ENCODE assay signal across 15 cellular contexts in genomic region chr13:54607421-54607820, GRCh38.
DNase-seq lines count a peak whose midpoint lies in the region; ATAC-seq and TF ChIP-seq lines count a peak whose summit lies in the region.
"Had no signal": no experiment of that assay in that cellular context is flagged by ENCODE, and none has a peak within 500 bp of the region (broad histone marks: within the 10 kb centered on the region; RNA-seq: fewer than 3 reads in every experiment).

No MANE protein-coding gene starts in this region.

- no peaks in the 10 kb centered on the region for H3K27me3 Mint-ChIP-seq in mesothelial cell of epicardium (ENCODE audit: low read depth)
- H3K27me3 Mint-ChIP-seq: B cell; CD4-positive, alpha-beta T cell had no signal

- H3K27ac Mint-ChIP-seq in mesothelial cell of epicardium, result peak overlapping the region; percentile 28
- H3K27ac Mint-ChIP-seq: B cell; CD4-positive, alpha-beta T cell; CD8-positive, alpha-beta T cell had no signal

- TF ChIP-seq CTCF in mesothelial cell of epicardium (IDR thresholded peaks at IDR 0.05; ENCODE audit: unreplicated experiment), result no peak

- DNase-seq in G401 (ENCODE audit: low spot score) (peak; percentile 69), cerebellar cortex (ENCODE audit: low spot score) (peak; percentile 67), mesothelial cell of epicardium (ENCODE audit: low spot score in 2 of 2, unreplicated experiment in 2 of 2) (no peak), NCI-H524 treated with DMSO at 0.1 percent for 48 hours (lab: John Stamatoyannopoulos, UW) (no peak)
- DNase-seq: AML-193; Caco-2; Calu3; CD4-positive, alpha-beta T cell; CD8-positive, alpha-beta T cell; DMS79 treated with DMSO at 0.1 percent for 48 hours; GDM1 had no signal

- H3K36me3 Mint-ChIP-seq in mesothelial cell of epicardium, result no peaks in the 10 kb centered on the region
- H3K36me3 Mint-ChIP-seq: CD8-positive, alpha-beta T cell had no signal

- peaks cover 6% of the 10 kb centered on the region for H3K9me3 Mint-ChIP-seq in mesothelial cell of epicardium

- ATAC-seq in GM21529 (IDR thresholded peaks at IDR 0.05; ENCODE audit: unreplicated experiment), result no peak
- ATAC-seq: A549; CD8-positive, alpha-beta T cell; GM12878 had no signal

- H3K4me1 Mint-ChIP-seq in mesothelial cell of epicardium, result peaks cover 32% of the 10 kb centered on the region
- H3K4me1 Mint-ChIP-seq: B cell had no signal

- in situ Hi-C loops in G401 (cut with HindIII; ENCODE audit: low sequenced_read_pairs), result no loop called here

- no peak overlapping the region for H3K4me3 Mint-ChIP-seq in mesothelial cell of epicardium
- H3K4me3 Mint-ChIP-seq: B cell; CD4-positive, alpha-beta T cell; CD8-positive, alpha-beta T cell had no signal

Comparison
In these comparisons a context has a peak if more than half of its experiments do, and no peak if none do; other contexts are left out.
1. DNase-seq: peak in G401 (single experiment) and cerebellar cortex (single experiment); none in mesothelial cell of epicardium (0 of 2) and NCI-H524 treated with DMSO at 0.1 percent for 48 hours (single experiment).